1 cellular context compared by ENCODE assay signal in the genomic region with DNA sequence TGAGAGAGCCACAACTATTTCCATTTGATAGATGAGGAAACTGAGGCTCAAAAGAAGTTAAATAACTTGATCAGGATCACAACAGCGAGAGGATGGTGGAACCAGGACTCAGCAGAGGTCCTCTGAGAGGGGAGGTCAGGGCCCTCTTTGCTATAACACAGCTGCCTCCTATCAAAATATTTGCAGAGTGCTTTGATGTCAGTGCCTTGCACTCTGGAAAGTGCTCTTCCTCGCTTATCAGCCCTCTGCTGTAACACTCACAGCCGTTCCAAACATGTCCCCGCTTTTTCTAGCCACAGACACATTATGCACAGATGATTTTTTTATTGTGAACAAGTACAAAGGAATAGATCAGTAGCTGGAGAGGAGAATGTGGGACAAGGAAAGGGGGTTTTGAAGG.
TF ChIP-seq lines count a peak whose summit lies in the region.

No MANE protein-coding gene starts in this region.

TF ChIP-seq in HepG2, 621 proteins besides CTCF, POLR2A, EP300 and RAD21 (continued from another document and continues in another):
- no peak for TF ChIP-seq GRHL1 (CRISPR knock-in tag; conservative IDR thresholded peaks at IDR 0.05)
- no peak for TF ChIP-seq HHEX (CRISPR knock-in tag; IDR thresholded peaks at IDR 0.05)
- no peak for TF ChIP-seq HOXA9 (CRISPR knock-in tag; IDR thresholded peaks at IDR 0.05; ENCODE audit: borderline replicate concordance)
- TF ChIP-seq KLF15 (CRISPR knock-in tag; IDR thresholded peaks at IDR 0.05; ENCODE audit: borderline replicate concordance): no peak
- TF ChIP-seq CBFB (CRISPR knock-in tag; IDR thresholded peaks at IDR 0.05): no peak
- TF ChIP-seq FOXA3 (CRISPR knock-in tag; IDR thresholded peaks at IDR 0.05): peak; percentile 68
- TF ChIP-seq, protein P1, sequence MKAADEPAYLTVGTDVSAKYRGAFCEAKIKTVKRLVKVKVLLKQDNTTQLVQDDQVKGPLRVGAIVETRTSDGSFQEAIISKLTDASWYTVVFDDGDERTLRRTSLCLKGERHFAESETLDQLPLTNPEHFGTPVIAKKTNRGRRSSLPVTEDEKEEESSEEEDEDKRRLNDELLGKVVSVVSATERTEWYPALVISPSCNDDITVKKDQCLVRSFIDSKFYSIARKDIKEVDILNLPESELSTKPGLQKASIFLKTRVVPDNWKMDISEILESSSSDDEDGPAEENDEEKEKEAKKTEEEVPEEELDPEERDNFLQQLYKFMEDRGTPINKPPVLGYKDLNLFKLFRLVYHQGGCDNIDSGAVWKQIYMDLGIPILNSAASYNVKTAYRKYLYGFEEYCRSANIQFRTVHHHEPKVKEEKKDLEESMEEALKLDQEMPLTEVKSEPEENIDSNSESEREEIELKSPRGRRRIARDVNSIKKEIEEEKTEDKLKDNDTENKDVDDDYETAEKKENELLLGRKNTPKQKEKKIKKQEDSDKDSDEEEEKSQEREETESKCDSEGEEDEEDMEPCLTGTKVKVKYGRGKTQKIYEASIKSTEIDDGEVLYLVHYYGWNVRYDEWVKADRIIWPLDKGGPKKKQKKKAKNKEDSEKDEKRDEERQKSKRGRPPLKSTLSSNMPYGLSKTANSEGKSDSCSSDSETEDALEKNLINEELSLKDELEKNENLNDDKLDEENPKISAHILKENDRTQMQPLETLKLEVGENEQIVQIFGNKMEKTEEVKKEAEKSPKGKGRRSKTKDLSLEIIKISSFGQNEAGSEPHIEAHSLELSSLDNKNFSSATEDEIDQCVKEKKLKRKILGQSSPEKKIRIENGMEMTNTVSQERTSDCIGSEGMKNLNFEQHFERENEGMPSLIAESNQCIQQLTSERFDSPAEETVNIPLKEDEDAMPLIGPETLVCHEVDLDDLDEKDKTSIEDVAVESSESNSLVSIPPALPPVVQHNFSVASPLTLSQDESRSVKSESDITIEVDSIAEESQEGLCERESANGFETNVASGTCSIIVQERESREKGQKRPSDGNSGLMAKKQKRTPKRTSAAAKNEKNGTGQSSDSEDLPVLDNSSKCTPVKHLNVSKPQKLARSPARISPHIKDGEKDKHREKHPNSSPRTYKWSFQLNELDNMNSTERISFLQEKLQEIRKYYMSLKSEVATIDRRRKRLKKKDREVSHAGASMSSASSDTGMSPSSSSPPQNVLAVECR (CRISPR knock-in tag; IDR thresholded peaks at IDR 0.05; ENCODE audit: borderline replicate concordance): peak; percentile 30; the same call in 1 of the 2 replicates
- no peak for TF ChIP-seq ZNF891 (CRISPR knock-in tag; IDR thresholded peaks at IDR 0.05)
- TF ChIP-seq HDAC6 (IDR thresholded peaks at IDR 0.05; ENCODE audit: low read depth, low read length): no peak
- no peak for TF ChIP-seq ZSCAN21 (CRISPR knock-in tag; IDR thresholded peaks at IDR 0.05; ENCODE audit: borderline replicate concordance)
- no peak for TF ChIP-seq ZNF510 (CRISPR knock-in tag; IDR thresholded peaks at IDR 0.05; ENCODE audit: low read depth)
- TF ChIP-seq SP4 (CRISPR knock-in tag; IDR thresholded peaks at IDR 0.05): no peak
- no peak for TF ChIP-seq DMTF1 (CRISPR knock-in tag; IDR thresholded peaks at IDR 0.05)
- TF ChIP-seq ZNF629 (CRISPR knock-in tag; conservative IDR thresholded peaks at IDR 0.05): peak; percentile 59
- TF ChIP-seq NKX3-1 (CRISPR knock-in tag; IDR thresholded peaks at IDR 0.05): no peak
- 0 out of 2 replicates have a peak, but pooled peaks have one; percentile 21 for TF ChIP-seq HNF1A (IDR thresholded peaks at IDR 0.05; ENCODE audit: low read depth)
- peak; percentile 52; the same call in 1 of the 2 replicates for TF ChIP-seq HNF1A (CRISPR knock-in tag; IDR thresholded peaks at IDR 0.05; ENCODE audit: borderline replicate concordance)
- TF ChIP-seq ZNF792 (CRISPR knock-in tag; IDR thresholded peaks at IDR 0.05): peak; percentile 67; the same call in 1 of the 2 replicates
- TF ChIP-seq CENPX (CRISPR knock-in tag; IDR thresholded peaks at IDR 0.05): no peak
- TF ChIP-seq FOXA1 (IDR thresholded peaks at IDR 0.05): no peak
- peak; percentile 63; the same call in 1 of the 2 replicates for TF ChIP-seq FOXA1 (CRISPR knock-in tag; IDR thresholded peaks at IDR 0.05)
- TF ChIP-seq FOXP4 (CRISPR knock-in tag; IDR thresholded peaks at IDR 0.05): no peak
- TF ChIP-seq, protein P2, sequence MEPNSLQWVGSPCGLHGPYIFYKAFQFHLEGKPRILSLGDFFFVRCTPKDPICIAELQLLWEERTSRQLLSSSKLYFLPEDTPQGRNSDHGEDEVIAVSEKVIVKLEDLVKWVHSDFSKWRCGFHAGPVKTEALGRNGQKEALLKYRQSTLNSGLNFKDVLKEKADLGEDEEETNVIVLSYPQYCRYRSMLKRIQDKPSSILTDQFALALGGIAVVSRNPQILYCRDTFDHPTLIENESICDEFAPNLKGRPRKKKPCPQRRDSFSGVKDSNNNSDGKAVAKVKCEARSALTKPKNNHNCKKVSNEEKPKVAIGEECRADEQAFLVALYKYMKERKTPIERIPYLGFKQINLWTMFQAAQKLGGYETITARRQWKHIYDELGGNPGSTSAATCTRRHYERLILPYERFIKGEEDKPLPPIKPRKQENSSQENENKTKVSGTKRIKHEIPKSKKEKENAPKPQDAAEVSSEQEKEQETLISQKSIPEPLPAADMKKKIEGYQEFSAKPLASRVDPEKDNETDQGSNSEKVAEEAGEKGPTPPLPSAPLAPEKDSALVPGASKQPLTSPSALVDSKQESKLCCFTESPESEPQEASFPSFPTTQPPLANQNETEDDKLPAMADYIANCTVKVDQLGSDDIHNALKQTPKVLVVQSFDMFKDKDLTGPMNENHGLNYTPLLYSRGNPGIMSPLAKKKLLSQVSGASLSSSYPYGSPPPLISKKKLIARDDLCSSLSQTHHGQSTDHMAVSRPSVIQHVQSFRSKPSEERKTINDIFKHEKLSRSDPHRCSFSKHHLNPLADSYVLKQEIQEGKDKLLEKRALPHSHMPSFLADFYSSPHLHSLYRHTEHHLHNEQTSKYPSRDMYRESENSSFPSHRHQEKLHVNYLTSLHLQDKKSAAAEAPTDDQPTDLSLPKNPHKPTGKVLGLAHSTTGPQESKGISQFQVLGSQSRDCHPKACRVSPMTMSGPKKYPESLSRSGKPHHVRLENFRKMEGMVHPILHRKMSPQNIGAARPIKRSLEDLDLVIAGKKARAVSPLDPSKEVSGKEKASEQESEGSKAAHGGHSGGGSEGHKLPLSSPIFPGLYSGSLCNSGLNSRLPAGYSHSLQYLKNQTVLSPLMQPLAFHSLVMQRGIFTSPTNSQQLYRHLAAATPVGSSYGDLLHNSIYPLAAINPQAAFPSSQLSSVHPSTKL (CRISPR knock-in tag; IDR thresholded peaks at IDR 0.05): peak; percentile 71
- TF ChIP-seq ATRX (CRISPR knock-in tag; IDR thresholded peaks at IDR 0.05; ENCODE audit: borderline replicate concordance): no peak
- TF ChIP-seq ZNF775 (CRISPR knock-in tag; IDR thresholded peaks at IDR 0.05; ENCODE audit: borderline replicate concordance): no peak
- TF ChIP-seq ZNF292 (CRISPR knock-in tag; IDR thresholded peaks at IDR 0.05; ENCODE audit: borderline replicate concordance, low read depth): no peak
- TF ChIP-seq, protein P3, sequence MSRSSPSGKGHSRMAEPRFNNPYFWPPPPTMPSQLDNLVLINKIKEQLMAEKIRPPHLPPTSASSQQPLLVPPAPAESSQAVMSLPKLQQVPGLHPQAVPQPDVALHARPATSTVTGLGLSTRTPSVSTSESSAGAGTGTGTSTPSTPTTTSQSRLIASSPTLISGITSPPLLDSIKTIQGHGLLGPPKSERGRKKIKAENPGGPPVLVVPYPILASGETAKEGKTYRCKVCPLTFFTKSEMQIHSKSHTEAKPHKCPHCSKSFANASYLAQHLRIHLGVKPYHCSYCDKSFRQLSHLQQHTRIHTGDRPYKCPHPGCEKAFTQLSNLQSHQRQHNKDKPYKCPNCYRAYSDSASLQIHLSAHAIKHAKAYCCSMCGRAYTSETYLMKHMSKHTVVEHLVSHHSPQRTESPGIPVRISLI (CRISPR knock-in tag; IDR thresholded peaks at IDR 0.05; ENCODE audit: borderline replicate concordance): no peak
- peak; percentile 47; the same call in 1 of the 2 replicates for TF ChIP-seq TBX2 (CRISPR knock-in tag; IDR thresholded peaks at IDR 0.05; ENCODE audit: borderline replicate concordance)
- peak; percentile 56 for TF ChIP-seq NCOA2 (CRISPR knock-in tag; IDR thresholded peaks at IDR 0.05)
- 0 out of 2 replicates have a peak, but pooled peaks have one; percentile 3 for TF ChIP-seq TARDBP (CRISPR knock-in tag; IDR thresholded peaks at IDR 0.05)
- TF ChIP-seq SAFB2 (CRISPR knock-in tag; IDR thresholded peaks at IDR 0.05; ENCODE audit: borderline replicate concordance, low read depth): no peak
- TF ChIP-seq DBP (CRISPR knock-in tag; IDR thresholded peaks at IDR 0.05; ENCODE audit: not compliant biosample characterization): no peak
- no peak for TF ChIP-seq ZNF776 (CRISPR knock-in tag; IDR thresholded peaks at IDR 0.05)
- TF ChIP-seq PHF21A (CRISPR knock-in tag; IDR thresholded peaks at IDR 0.05): peak; percentile 40; the same call in 1 of the 2 replicates
- no peak for TF ChIP-seq ZBTB20 (CRISPR knock-in tag; IDR thresholded peaks at IDR 0.05; ENCODE audit: borderline replicate concordance, low read depth)
- TF ChIP-seq LCORL (IDR thresholded peaks at IDR 0.05): no peak
- TF ChIP-seq LCORL (CRISPR knock-in tag; IDR thresholded peaks at IDR 0.05): no peak
